1 cellular context compared by ENCODE assay signal in genomic region chr4:35986537-35986936, GRCh38.
TF ChIP-seq lines count a peak whose summit lies in the region.

No MANE protein-coding gene starts in this region.

TF ChIP-seq in GM12878, 131 proteins besides CTCF, POLR2A, EP300 and RAD21 (continued from another document):
- TF ChIP-seq ZNF687 (IDR thresholded peaks at IDR 0.05): no peak
